Comparison of ENCODE assay signal across 14 cellular contexts in the genomic region with DNA sequence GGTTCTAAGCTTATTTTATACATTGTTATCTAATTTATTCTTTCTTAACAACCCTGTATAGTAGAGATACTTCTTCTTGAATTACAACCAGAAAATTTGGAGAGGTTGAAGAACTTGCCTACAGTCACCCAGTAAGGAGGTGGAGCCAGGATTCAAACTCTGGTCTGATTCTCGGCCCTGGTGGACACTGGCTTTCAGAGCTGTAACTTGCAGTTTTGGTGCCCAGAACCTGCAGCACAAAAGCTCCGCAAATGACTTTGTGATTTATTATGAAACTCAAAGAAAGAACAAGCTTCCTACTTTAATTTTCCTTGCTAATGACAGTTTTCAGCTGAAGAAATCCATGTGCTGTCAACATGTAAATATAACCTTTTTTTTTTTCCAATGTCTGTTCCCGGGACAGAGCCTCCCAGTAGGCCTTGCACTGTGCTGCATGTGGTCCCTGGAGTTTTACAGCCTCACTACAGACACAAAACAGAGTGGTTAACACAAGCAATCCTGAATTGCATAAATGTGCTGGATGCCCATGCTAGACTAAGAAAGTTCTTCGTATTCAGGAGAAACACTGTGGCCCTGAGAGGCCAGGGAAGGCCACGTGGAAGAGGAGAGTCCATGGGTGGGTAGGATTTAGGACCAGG.
A peak's percentile ranks its signal among the peaks of the same experiment; 100 is the strongest.
DNase-seq lines count a peak whose midpoint lies in the region; ATAC-seq, FAIRE-seq and TF ChIP-seq lines count a peak whose summit lies in the region.
"Had no signal": no experiment of that assay in that cellular context is flagged by ENCODE, and none has a peak within 500 bp of the region (broad histone marks: within the 10 kb centered on the region; RNA-seq: fewer than 3 reads in every experiment).

No MANE protein-coding gene starts in this region.

- H3K27me3 Mint-ChIP-seq in activated CD4-positive, alpha-beta T cell treated with anti-CD3 and anti-CD28 coated beads, Interleukin-2, amount 10 ng/mL, durations not matched to agents 24 days and 14 days = no peaks in the 10 kb centered on the region

- TF ChIP-seq CTCF in pancreas (IDR thresholded peaks at IDR 0.05) (no peak), vagina (IDR thresholded peaks at IDR 0.05) (no peak)

- ATAC-seq in left ventricle myocardium superior (peak; percentile 58), pancreas (peak in 1 of 4 donors; percentile 41), GM19452 (IDR thresholded peaks at IDR 0.05; ENCODE audit: unreplicated experiment) (no peak), HG02884 (IDR thresholded peaks at IDR 0.05; ENCODE audit: unreplicated experiment) (no peak)
- ATAC-seq: CD8-positive, alpha-beta T cell had no signal

- no peak overlapping the region for H3K4me3 Mint-ChIP-seq in activated CD4-positive, alpha-beta T cell treated with anti-CD3 and anti-CD28 coated beads, Interleukin-2, amount 10 ng/mL, durations not matched to agents 24 days and 14 days
- H3K4me3 Mint-ChIP-seq: CD8-positive, alpha-beta T cell had no signal

- intact Hi-C loops in activated CD4-positive, alpha-beta T cell treated with anti-CD3 and anti-CD28 coated beads, Interleukin-2, amount 10 ng/mL, durations not matched to agents 24 days and 14 days (cut with micrococcal nuclease) = no loop called here
- intact Hi-C loops in left ventricle myocardium superior (cut with micrococcal nuclease) (no loop called here), pancreas (cut with DNase I) (no loop called here), vagina (cut with DNase I) (loop anchor here (10.0 kb wide), 1 partner anchor 838 kb away; a partner anchor contains a TSS)

- H3K27ac Mint-ChIP-seq in activated CD4-positive, alpha-beta T cell treated with anti-CD3 and anti-CD28 coated beads, Interleukin-2, amount 10 ng/mL, durations not matched to agents 24 days and 14 days = no peak overlapping the region
- H3K27ac Mint-ChIP-seq: CD8-positive, alpha-beta T cell had no signal

- H3K9me3 Mint-ChIP-seq in activated CD4-positive, alpha-beta T cell treated with anti-CD3 and anti-CD28 coated beads, Interleukin-2, amount 10 ng/mL, durations not matched to agents 24 days and 14 days = no peaks in the 10 kb centered on the region
- H3K9me3 Mint-ChIP-seq: CD8-positive, alpha-beta T cell had no signal

- FAIRE-seq in pancreas (lab: Jason Lieb, UNC) = peak; percentile 64

- H3K27ac ChIP-seq in pancreas = no peak overlapping the region
- peak overlapping the region; percentile 74 for H3K27ac ChIP-seq in vagina

- H3K9me3 ChIP-seq in pancreas (no peaks in the 10 kb centered on the region), vagina (no peaks in the 10 kb centered on the region)

- H3K4me1 ChIP-seq in pancreas (no peaks in the 10 kb centered on the region), vagina (peaks cover 45% of the 10 kb centered on the region)

- no peaks in the 10 kb centered on the region for H3K4me1 Mint-ChIP-seq in activated CD4-positive, alpha-beta T cell treated with anti-CD3 and anti-CD28 coated beads, Interleukin-2, amount 10 ng/mL, durations not matched to agents 24 days and 14 days

- H3K36me3 ChIP-seq in pancreas = no peaks in the 10 kb centered on the region
- no peaks in the 10 kb centered on the region for H3K36me3 ChIP-seq in vagina

- peak; percentile 32 for DNase-seq in activated CD4-positive, alpha-beta T cell treated with anti-CD3 and anti-CD28 coated beads, Interleukin-2, amount 10 ng/mL, durations not matched to agents 24 days and 14 days
- DNase-seq in activated CD4-positive, alpha-beta T cell treated with anti-CD3 and anti-CD28 coated beads, Interleukin-2, amount 50 U/mL, for 48 hours = no peak
- peak; percentile 22 for DNase-seq in left ventricle myocardium superior
- no peak for DNase-seq in pancreas
- no peak for DNase-seq in vagina (ENCODE audit: extremely low spot score in 2 of 2)
- DNase-seq in hippocampal formation (lab: John Stamatoyannopoulos, UW) = no peak
- DNase-seq: 8988T; CD8-positive, alpha-beta T cell; EL; NCI-H2029; NCI-H524; stimulated activated CD4-positive, alpha-beta T cell treated with anti-CD3 and anti-CD28 coated beads, Interleukin-12 subunit alpha, Interleukin-12 subunit beta, amount 100 ng/mL, for 4 hours had no signal

- no peaks in the 10 kb centered on the region for H3K27me3 ChIP-seq in pancreas
- no peaks in the 10 kb centered on the region for H3K27me3 ChIP-seq in vagina

- no peak for TF ChIP-seq POLR2A in vagina (IDR thresholded peaks at IDR 0.05)

- 77 to 83% methylated on average over 5 of the region's 5 CpGs for WGBS in pancreas, 2 donors

- no peak overlapping the region for H3K4me3 ChIP-seq in pancreas
- H3K4me3 ChIP-seq in vagina = no peak overlapping the region

- H3K36me3 Mint-ChIP-seq in activated CD4-positive, alpha-beta T cell treated with anti-CD3 and anti-CD28 coated beads, Interleukin-2, amount 10 ng/mL, durations not matched to agents 24 days and 14 days (ENCODE audit: low read depth) = no peaks in the 10 kb centered on the region
- H3K36me3 Mint-ChIP-seq: CD8-positive, alpha-beta T cell had no signal

Comparison
In these comparisons a context has a peak if more than half of its experiments do, and no peak if none do; other contexts are left out.
1. DNase-seq: peak in activated CD4-positive, alpha-beta T cell treated with anti-CD3 and anti-CD28 coated beads, Interleukin-2, amount 10 ng/mL, durations not matched to agents 24 days and 14 days (single experiment) and left ventricle myocardium superior (single experiment); none in activated CD4-positive, alpha-beta T cell treated with anti-CD3 and anti-CD28 coated beads, Interleukin-2, amount 50 U/mL, for 48 hours (0 of 2), pancreas (0 of 6), vagina (0 of 2) and hippocampal formation (0 of 2).